ENCODE assay signal across 28 cellular contexts in genomic region chr12:2115101-2115845, GRCh38.
"Had no signal": no experiment of that assay in that cellular context is flagged by ENCODE, and none has a peak within 500 bp of the region (broad histone marks: within the 10 kb centered on the region; RNA-seq: fewer than 3 reads in every experiment).

No MANE protein-coding gene starts in this region.

- H3K27ac ChIP-seq: colonic mucosa, epithelial cell of prostate, gastrocnemius medialis, pancreas, right lobe of liver, tibial nerve, vagina had no signal

- H3K36me3 Mint-ChIP-seq: naive B cell; natural killer cell treated with Interleukin-12 subunit alpha and Interleukin-12 subunit beta and Interleukin-15 and Interleukin-18, amount 100 ng/mL, for 72 hours had no signal

- H3K4me1 ChIP-seq: colonic mucosa, gastrocnemius medialis, right lobe of liver had no signal

- ATAC-seq: esophagus mucosa; gastrocnemius medialis; mucosa of descending colon; natural killer cell treated with Interleukin-12 subunit alpha and Interleukin-12 subunit beta and Interleukin-15 and Interleukin-18, amount 100 ng/mL, for 72 hours; pancreas; right lobe of liver had no signal

- H3K9me3 Mint-ChIP-seq: dendritic cell treated with granulocyte-macrophage colony-stimulating factor and Interleukin-4, amounts not matched to agents 40 ng/mL and 50 ng/mL, for 4 days; endodermal cell; mesothelial cell of epicardium; naive B cell; natural killer cell treated with Interleukin-12 subunit alpha and Interleukin-12 subunit beta and Interleukin-15 and Interleukin-18, amount 100 ng/mL, for 72 hours; neural crest cell had no signal

- DNase-seq: colonic mucosa; effector CD8-positive, alpha-beta T cell; endodermal cell; foreskin fibroblast; gastrocnemius medialis; mesenchymal stem cell; naive B cell; nucleus accumbens; right lobe of liver; stimulated activated CD4-positive, alpha-beta T cell treated with anti-CD3 and anti-CD28 coated beads, Interleukin-12 subunit alpha, Interleukin-12 subunit beta, amount 100 ng/mL, for 4 hours; stimulated activated CD4-positive, alpha-beta T cell treated with anti-CD3 and anti-CD28 coated beads, Interleukin-1b, Interleukin-23, amount 100 ng/mL, for 48 hours; stimulated activated CD4-positive, alpha-beta T cell treated with anti-CD3 and anti-CD28 coated beads, Interleukin-4, amount 100 ng/mL, for 1 hour; stimulated activated CD8-positive, alpha-beta memory T cell treated with anti-CD3 and anti-CD28 coated beads, Interleukin-4, amount 100 ng/mL, for 48 hours; stimulated activated naive CD4-positive, alpha-beta T cell; substantia nigra had no signal

- H3K27me3 Mint-ChIP-seq: dendritic cell treated with granulocyte-macrophage colony-stimulating factor and Interleukin-4, amounts not matched to agents 40 ng/mL and 50 ng/mL, for 4 days had no signal

- H3K4me3 ChIP-seq: colonic mucosa, gastrocnemius medialis, mucosa of descending colon, pancreas, right lobe of liver, smooth muscle cell, thoracic aorta, tibial nerve, vagina had no signal

- H3K9me3 ChIP-seq: colonic mucosa, gastrocnemius medialis, mucosa of descending colon, pancreas, right lobe of liver, thoracic aorta, vagina had no signal

- H3K36me3 ChIP-seq: colonic mucosa, gastrocnemius medialis, pancreas, right lobe of liver, tibial nerve, vagina had no signal

- H3K27ac Mint-ChIP-seq: dendritic cell treated with granulocyte-macrophage colony-stimulating factor and Interleukin-4, amounts not matched to agents 40 ng/mL and 50 ng/mL, for 4 days; mesothelial cell of epicardium; naive B cell; natural killer cell treated with Interleukin-12 subunit alpha and Interleukin-12 subunit beta and Interleukin-15 and Interleukin-18, amount 100 ng/mL, for 72 hours; progenitor cell of endocrine pancreas had no signal

- H3K4me3 Mint-ChIP-seq: dendritic cell treated with granulocyte-macrophage colony-stimulating factor and Interleukin-4, amounts not matched to agents 40 ng/mL and 50 ng/mL, for 4 days; endodermal cell; mesothelial cell of epicardium; naive B cell; natural killer cell treated with Interleukin-12 subunit alpha and Interleukin-12 subunit beta and Interleukin-15 and Interleukin-18, amount 100 ng/mL, for 72 hours; neural crest cell had no signal

- H3K27me3 ChIP-seq: colonic mucosa, gastrocnemius medialis, pancreas, right lobe of liver, tibial nerve, vagina had no signal

- H3K4me1 Mint-ChIP-seq: naive B cell had no signal

- H3K4me2 ChIP-seq: smooth muscle cell had no signal
